Comparison of ENCODE assay signal across 1 cellular context in the genomic region with DNA sequence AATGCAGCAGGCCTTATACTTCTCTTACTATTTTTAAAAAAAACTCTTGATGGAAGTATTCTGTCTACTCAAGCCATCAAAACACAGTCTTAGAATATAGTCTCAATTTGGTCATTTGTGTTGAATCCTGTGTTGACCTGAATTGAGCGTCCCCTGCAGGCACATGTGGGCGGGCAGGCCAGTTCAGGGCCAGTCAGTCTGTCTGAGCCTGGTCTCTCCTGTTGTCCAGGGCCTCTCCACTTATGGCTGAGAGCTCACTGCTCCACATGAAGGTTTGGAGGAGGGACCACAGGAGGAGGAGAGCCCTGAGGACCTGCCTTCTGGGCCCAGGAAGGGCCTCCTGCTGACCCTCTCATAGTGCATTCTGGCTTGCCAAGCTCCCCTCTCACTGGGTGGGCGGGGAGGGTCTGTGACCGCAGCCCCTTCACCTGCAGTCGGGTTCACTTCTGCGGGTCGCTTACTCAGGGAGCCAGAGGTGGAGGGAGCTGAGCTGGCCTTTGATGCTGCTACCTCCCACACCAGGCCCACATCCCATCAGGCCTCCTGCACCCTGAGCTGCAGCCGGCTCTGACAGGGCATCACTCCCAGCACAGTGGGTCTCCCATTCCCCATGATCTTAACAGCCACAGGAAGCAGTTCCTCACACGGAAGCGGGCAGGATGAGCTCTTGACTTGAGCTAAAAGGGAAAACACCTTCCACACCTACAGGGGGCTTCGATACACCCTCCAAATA.
TF ChIP-seq lines count a peak whose summit lies in the region.

No MANE protein-coding gene starts in this region.

TF ChIP-seq in K562, 482 proteins besides CTCF, POLR2A, EP300 and RAD21:
- TF ChIP-seq, protein P1, sequence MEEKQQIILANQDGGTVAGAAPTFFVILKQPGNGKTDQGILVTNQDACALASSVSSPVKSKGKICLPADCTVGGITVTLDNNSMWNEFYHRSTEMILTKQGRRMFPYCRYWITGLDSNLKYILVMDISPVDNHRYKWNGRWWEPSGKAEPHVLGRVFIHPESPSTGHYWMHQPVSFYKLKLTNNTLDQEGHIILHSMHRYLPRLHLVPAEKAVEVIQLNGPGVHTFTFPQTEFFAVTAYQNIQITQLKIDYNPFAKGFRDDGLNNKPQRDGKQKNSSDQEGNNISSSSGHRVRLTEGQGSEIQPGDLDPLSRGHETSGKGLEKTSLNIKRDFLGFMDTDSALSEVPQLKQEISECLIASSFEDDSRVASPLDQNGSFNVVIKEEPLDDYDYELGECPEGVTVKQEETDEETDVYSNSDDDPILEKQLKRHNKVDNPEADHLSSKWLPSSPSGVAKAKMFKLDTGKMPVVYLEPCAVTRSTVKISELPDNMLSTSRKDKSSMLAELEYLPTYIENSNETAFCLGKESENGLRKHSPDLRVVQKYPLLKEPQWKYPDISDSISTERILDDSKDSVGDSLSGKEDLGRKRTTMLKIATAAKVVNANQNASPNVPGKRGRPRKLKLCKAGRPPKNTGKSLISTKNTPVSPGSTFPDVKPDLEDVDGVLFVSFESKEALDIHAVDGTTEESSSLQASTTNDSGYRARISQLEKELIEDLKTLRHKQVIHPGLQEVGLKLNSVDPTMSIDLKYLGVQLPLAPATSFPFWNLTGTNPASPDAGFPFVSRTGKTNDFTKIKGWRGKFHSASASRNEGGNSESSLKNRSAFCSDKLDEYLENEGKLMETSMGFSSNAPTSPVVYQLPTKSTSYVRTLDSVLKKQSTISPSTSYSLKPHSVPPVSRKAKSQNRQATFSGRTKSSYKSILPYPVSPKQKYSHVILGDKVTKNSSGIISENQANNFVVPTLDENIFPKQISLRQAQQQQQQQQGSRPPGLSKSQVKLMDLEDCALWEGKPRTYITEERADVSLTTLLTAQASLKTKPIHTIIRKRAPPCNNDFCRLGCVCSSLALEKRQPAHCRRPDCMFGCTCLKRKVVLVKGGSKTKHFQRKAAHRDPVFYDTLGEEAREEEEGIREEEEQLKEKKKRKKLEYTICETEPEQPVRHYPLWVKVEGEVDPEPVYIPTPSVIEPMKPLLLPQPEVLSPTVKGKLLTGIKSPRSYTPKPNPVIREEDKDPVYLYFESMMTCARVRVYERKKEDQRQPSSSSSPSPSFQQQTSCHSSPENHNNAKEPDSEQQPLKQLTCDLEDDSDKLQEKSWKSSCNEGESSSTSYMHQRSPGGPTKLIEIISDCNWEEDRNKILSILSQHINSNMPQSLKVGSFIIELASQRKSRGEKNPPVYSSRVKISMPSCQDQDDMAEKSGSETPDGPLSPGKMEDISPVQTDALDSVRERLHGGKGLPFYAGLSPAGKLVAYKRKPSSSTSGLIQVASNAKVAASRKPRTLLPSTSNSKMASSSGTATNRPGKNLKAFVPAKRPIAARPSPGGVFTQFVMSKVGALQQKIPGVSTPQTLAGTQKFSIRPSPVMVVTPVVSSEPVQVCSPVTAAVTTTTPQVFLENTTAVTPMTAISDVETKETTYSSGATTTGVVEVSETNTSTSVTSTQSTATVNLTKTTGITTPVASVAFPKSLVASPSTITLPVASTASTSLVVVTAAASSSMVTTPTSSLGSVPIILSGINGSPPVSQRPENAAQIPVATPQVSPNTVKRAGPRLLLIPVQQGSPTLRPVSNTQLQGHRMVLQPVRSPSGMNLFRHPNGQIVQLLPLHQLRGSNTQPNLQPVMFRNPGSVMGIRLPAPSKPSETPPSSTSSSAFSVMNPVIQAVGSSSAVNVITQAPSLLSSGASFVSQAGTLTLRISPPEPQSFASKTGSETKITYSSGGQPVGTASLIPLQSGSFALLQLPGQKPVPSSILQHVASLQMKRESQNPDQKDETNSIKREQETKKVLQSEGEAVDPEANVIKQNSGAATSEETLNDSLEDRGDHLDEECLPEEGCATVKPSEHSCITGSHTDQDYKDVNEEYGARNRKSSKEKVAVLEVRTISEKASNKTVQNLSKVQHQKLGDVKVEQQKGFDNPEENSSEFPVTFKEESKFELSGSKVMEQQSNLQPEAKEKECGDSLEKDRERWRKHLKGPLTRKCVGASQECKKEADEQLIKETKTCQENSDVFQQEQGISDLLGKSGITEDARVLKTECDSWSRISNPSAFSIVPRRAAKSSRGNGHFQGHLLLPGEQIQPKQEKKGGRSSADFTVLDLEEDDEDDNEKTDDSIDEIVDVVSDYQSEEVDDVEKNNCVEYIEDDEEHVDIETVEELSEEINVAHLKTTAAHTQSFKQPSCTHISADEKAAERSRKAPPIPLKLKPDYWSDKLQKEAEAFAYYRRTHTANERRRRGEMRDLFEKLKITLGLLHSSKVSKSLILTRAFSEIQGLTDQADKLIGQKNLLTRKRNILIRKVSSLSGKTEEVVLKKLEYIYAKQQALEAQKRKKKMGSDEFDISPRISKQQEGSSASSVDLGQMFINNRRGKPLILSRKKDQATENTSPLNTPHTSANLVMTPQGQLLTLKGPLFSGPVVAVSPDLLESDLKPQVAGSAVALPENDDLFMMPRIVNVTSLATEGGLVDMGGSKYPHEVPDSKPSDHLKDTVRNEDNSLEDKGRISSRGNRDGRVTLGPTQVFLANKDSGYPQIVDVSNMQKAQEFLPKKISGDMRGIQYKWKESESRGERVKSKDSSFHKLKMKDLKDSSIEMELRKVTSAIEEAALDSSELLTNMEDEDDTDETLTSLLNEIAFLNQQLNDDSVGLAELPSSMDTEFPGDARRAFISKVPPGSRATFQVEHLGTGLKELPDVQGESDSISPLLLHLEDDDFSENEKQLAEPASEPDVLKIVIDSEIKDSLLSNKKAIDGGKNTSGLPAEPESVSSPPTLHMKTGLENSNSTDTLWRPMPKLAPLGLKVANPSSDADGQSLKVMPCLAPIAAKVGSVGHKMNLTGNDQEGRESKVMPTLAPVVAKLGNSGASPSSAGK (IDR thresholded peaks at IDR 0.05), result no peak
- TF ChIP-seq ZNF778 (CRISPR knock-in tag; IDR thresholded peaks at IDR 0.05) (no peak), HEY1 (CRISPR knock-in tag; IDR thresholded peaks at IDR 0.05; ENCODE audit: borderline replicate concordance) (no peak), ZNF253 (CRISPR knock-in tag; conservative IDR thresholded peaks at IDR 0.05) (no peak), NCOA6 (IDR thresholded peaks at IDR 0.05) (no peak)
